ENCODE assay signal across 1 cellular context in the genomic region with DNA sequence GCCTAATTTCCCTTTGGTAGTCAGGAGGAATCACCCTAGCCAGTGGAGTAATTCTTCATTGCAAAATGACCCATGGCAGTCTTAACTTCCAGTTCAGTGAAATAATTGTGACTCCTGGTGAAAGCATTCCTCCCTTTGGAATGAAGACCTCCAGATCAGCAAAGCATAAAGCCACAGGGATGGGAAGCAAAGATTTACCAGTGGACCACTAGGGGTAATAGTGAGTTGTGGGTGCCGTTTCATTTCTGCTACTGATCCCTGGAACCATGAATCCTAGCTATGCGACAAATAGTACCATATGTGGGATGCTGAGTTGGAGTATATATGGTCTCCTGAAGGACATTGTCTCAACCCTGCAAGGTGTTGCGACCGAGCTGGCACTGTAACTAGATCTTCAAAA.
TF ChIP-seq lines count a peak whose summit lies in the region.

No MANE protein-coding gene starts in this region.

TF ChIP-seq in H1, 55 proteins besides CTCF, POLR2A, EP300 and RAD21:
- TF ChIP-seq, protein P1, sequence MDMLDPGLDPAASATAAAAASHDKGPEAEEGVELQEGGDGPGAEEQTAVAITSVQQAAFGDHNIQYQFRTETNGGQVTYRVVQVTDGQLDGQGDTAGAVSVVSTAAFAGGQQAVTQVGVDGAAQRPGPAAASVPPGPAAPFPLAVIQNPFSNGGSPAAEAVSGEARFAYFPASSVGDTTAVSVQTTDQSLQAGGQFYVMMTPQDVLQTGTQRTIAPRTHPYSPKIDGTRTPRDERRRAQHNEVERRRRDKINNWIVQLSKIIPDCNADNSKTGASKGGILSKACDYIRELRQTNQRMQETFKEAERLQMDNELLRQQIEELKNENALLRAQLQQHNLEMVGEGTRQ (IDR thresholded peaks at IDR 0.05; ENCODE audit: low read length): no peak
- no peak for TF ChIP-seq TAF7 (optimal IDR thresholded peaks at IDR 0.05; ENCODE audit: borderline replicate concordance, low read depth, low read length)
- no peak for TF ChIP-seq RNF2 (IDR thresholded peaks at IDR 0.05; ENCODE audit: borderline replicate concordance, low read depth, low read length, missing control alignments, poor library complexity, severe bottlenecking)
- no peak for TF ChIP-seq TCF12 (IDR thresholded peaks at IDR 0.05; ENCODE audit: low read depth, low read length)
- no peak for TF ChIP-seq GTF2F1 (IDR thresholded peaks at IDR 0.05; ENCODE audit: borderline replicate concordance, low read depth, low read length)
- no peak for TF ChIP-seq SRF (IDR thresholded peaks at IDR 0.05; ENCODE audit: low read depth, low read length)
- no peak for TF ChIP-seq SP2 (IDR thresholded peaks at IDR 0.05; ENCODE audit: low read length)
- TF ChIP-seq, protein P2, sequence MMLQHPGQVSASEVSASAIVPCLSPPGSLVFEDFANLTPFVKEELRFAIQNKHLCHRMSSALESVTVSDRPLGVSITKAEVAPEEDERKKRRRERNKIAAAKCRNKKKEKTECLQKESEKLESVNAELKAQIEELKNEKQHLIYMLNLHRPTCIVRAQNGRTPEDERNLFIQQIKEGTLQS (IDR thresholded peaks at IDR 0.05; ENCODE audit: insufficient read depth, low read depth, low read length): no peak
- no peak for TF ChIP-seq HDAC6 (IDR thresholded peaks at IDR 0.05; ENCODE audit: low read depth, low read length)
- no peak for TF ChIP-seq TBP (IDR thresholded peaks at IDR 0.05; ENCODE audit: low read depth, low read length)
- no peak for TF ChIP-seq SAP30 (IDR thresholded peaks at IDR 0.05; ENCODE audit: insufficient read depth, insufficient replicate concordance, low read length)
- no peak for TF ChIP-seq BCL11A (IDR thresholded peaks at IDR 0.05; ENCODE audit: low read depth in 2 of 2, low read length in 2 of 2)
- TF ChIP-seq FOSL1 (IDR thresholded peaks at IDR 0.05; ENCODE audit: insufficient read depth, low read depth, low read length): no peak
- TF ChIP-seq KDM5A (IDR thresholded peaks at IDR 0.05; ENCODE audit: low read length): no peak
- no peak for TF ChIP-seq EGR1 (IDR thresholded peaks at IDR 0.05; ENCODE audit: borderline replicate concordance, low read depth, low read length)
